In genomic region chr2:19833978-19834377, GRCh38 we compare ENCODE assay signal across 19 cellular contexts.
"Had no signal": no experiment of that assay in that cellular context is flagged by ENCODE, and none has a peak within 500 bp of the region (broad histone marks: within the 10 kb centered on the region; RNA-seq: fewer than 3 reads in every experiment).

No MANE protein-coding gene starts in this region.

- H3K27ac ChIP-seq: PC-9, Peyer's patch, SJCRH30 had no signal

- H3K4me1 ChIP-seq: Peyer's patch, SJCRH30 had no signal

- H3K9me3 ChIP-seq: Peyer's patch, SJCRH30 had no signal

- ATAC-seq: Right ventricle myocardium inferior, SK-N-SH treated with all-trans-retinoic acid at 6 μM for 48 hours had no signal

- H3K36me3 ChIP-seq: Peyer's patch, SJCRH30 had no signal

- H3K4me3 ChIP-seq: PC-9, Peyer's patch, SJCRH30 had no signal

- H2AFZ ChIP-seq: PC-9 had no signal

- H3K4me2 ChIP-seq: PC-9 had no signal

- DNase-seq: KBM-7, MV-4-11, NCI-H1048, NCI-H1105, NCI-H1436 treated with DMSO at 0.1 percent for 48 hours, NCI-H1694, NCI-H187 treated with DMSO at 0.1 percent for 48 hours, NCI-H2029 treated with DMSO at 0.1 percent for 48 hours, NCI-H2171 treated with DMSO at 0.1 percent for 48 hours, NCI-H524, NCI-H526 treated with DMSO at 0.1 percent for 48 hours, NCI-H748 treated with DMSO at 0.1 percent for 48 hours, OCI-M1, PC-9, Peyer's patch, SHP77 treated with DMSO at 0.1 percent for 48 hours, SJCRH30 had no signal

- H3K27me3 ChIP-seq: Peyer's patch had no signal
